16 cellular contexts compared by ENCODE assay signal in genomic region chr9:112997236-112997941, GRCh38.
"Had no signal": no experiment of that assay in that cellular context is flagged by ENCODE, and none has a peak within 500 bp of the region (broad histone marks: within the 10 kb centered on the region; RNA-seq: fewer than 3 reads in every experiment).

No MANE protein-coding gene starts in this region.

- H3K27ac ChIP-seq: epithelial cell of prostate, gastrocnemius medialis, heart right ventricle, neural progenitor cell, ovary had no signal

- H3K36me3 ChIP-seq: gastrocnemius medialis, ovary had no signal

- H3K4me1 ChIP-seq: gastrocnemius medialis, heart right ventricle, neural progenitor cell had no signal

- DNase-seq: activated CD4-positive, alpha-beta T cell treated with anti-CD3 and anti-CD28 coated beads, Interleukin-2, amount 10 ng/mL, durations not matched to agents 7 days and 5 days; activated CD8-positive, alpha-beta memory T cell treated with anti-CD3 and anti-CD28 coated beads, Interleukin-2, amount 50 U/mL, for 48 hours; activated gamma-delta T cell; activated T-cell treated with anti-CD3 and anti-CD28 coated beads, Interleukin-2, amount 50 U/mL, for 72 hours; amygdala; effector memory CD4-positive, alpha-beta T cell; gastrocnemius medialis; heart right ventricle; naive B cell; ovary; stimulated activated naive B cell treated with anti-CD40 and anti-IgM and Interleukin-4, amounts not matched to agents 10 μg/mL and 1 μg/mL and 100 μg/mL, for 72 hours; trophoblast cell had no signal

- ATAC-seq: activated naive CD4-positive, alpha-beta T cell treated with anti-CD3 and anti-CD28 coated beads, Interleukin-2, amount 50 U/mL, for 72 hours; activated T-cell treated with anti-CD3 and anti-CD28 coated beads, Interleukin-2, amount 50 U/mL, for 72 hours; gastrocnemius medialis; heart right ventricle; stimulated activated naive B cell treated with anti-CD40 and anti-IgM and Interleukin-4, amounts not matched to agents 10 μg/mL and 1 μg/mL and 100 μg/mL, for 72 hours had no signal

- H3K4me3 ChIP-seq: heart right ventricle, lung, neural progenitor cell, ovary had no signal
